1 cellular context compared by ENCODE assay signal in the genomic region with DNA sequence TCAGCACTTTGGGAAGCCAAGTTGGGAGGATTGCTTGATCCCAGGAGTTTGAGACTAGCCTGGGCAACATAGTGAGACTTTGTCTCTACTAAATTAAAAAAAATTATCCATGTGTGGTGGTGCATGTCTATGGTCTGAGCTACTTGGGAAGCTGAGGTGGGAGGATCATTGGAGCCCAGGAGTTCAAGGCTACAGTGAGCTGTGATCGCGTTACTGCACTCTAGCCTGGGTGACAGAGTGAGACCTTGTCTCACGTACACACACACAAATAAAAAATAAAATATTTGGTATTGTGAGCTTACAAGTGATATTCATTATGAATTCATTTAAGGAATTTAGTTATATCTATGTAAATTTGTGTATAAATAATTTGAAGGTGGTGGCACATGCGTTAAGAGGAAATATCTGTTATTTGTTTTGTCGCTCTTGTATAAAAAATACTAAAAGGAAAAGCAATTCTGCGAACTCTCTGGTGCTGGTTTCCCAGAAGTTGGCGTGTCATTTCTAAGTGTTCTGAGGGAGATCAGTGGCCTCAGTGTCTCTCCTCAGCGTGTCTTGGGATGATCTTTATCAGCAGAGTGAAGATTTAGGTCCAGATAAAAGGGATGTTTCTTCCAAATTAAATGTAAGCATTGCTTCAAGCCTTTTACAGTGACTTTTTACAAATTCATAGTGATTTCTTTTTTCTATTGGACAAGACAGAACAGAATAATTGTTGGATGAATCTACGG.
TF ChIP-seq lines count a peak whose summit lies in the region.

No MANE protein-coding gene starts in this region.

TF ChIP-seq in GM23338, 12 proteins besides CTCF, POLR2A, EP300 and RAD21:
- no peak for TF ChIP-seq NANOG (IDR thresholded peaks at IDR 0.05; ENCODE audit: borderline replicate concordance)
- TF ChIP-seq, protein P1, sequence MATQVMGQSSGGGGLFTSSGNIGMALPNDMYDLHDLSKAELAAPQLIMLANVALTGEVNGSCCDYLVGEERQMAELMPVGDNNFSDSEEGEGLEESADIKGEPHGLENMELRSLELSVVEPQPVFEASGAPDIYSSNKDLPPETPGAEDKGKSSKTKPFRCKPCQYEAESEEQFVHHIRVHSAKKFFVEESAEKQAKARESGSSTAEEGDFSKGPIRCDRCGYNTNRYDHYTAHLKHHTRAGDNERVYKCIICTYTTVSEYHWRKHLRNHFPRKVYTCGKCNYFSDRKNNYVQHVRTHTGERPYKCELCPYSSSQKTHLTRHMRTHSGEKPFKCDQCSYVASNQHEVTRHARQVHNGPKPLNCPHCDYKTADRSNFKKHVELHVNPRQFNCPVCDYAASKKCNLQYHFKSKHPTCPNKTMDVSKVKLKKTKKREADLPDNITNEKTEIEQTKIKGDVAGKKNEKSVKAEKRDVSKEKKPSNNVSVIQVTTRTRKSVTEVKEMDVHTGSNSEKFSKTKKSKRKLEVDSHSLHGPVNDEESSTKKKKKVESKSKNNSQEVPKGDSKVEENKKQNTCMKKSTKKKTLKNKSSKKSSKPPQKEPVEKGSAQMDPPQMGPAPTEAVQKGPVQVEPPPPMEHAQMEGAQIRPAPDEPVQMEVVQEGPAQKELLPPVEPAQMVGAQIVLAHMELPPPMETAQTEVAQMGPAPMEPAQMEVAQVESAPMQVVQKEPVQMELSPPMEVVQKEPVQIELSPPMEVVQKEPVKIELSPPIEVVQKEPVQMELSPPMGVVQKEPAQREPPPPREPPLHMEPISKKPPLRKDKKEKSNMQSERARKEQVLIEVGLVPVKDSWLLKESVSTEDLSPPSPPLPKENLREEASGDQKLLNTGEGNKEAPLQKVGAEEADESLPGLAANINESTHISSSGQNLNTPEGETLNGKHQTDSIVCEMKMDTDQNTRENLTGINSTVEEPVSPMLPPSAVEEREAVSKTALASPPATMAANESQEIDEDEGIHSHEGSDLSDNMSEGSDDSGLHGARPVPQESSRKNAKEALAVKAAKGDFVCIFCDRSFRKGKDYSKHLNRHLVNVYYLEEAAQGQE (IDR thresholded peaks at IDR 0.05; ENCODE audit: unreplicated experiment) = no peak
- TF ChIP-seq, protein P2, sequence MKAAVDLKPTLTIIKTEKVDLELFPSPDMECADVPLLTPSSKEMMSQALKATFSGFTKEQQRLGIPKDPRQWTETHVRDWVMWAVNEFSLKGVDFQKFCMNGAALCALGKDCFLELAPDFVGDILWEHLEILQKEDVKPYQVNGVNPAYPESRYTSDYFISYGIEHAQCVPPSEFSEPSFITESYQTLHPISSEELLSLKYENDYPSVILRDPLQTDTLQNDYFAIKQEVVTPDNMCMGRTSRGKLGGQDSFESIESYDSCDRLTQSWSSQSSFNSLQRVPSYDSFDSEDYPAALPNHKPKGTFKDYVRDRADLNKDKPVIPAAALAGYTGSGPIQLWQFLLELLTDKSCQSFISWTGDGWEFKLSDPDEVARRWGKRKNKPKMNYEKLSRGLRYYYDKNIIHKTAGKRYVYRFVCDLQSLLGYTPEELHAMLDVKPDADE (IDR thresholded peaks at IDR 0.05) = no peak
- no peak for TF ChIP-seq STAT1 (IDR thresholded peaks at IDR 0.05; ENCODE audit: unreplicated experiment)
- TF ChIP-seq POLR2AphosphoS5 (IDR thresholded peaks at IDR 0.05; ENCODE audit: low read depth) = no peak
- no peak for TF ChIP-seq EZH2 (IDR thresholded peaks at IDR 0.05; ENCODE audit: low read depth, unreplicated experiment)
- TF ChIP-seq EZH2phosphoT487 (IDR thresholded peaks at IDR 0.05; ENCODE audit: unreplicated experiment) = no peak
- no peak for TF ChIP-seq JUNB (IDR thresholded peaks at IDR 0.05; ENCODE audit: unreplicated experiment)
- TF ChIP-seq ZNF114 (CRISPR knock-in tag; IDR thresholded peaks at IDR 0.05) = no peak
- no peak for TF ChIP-seq CREB1 (CRISPR knock-in tag; IDR thresholded peaks at IDR 0.05; ENCODE audit: low read depth)
